Comparison of ENCODE assay signal across 18 cellular contexts in the genomic region with DNA sequence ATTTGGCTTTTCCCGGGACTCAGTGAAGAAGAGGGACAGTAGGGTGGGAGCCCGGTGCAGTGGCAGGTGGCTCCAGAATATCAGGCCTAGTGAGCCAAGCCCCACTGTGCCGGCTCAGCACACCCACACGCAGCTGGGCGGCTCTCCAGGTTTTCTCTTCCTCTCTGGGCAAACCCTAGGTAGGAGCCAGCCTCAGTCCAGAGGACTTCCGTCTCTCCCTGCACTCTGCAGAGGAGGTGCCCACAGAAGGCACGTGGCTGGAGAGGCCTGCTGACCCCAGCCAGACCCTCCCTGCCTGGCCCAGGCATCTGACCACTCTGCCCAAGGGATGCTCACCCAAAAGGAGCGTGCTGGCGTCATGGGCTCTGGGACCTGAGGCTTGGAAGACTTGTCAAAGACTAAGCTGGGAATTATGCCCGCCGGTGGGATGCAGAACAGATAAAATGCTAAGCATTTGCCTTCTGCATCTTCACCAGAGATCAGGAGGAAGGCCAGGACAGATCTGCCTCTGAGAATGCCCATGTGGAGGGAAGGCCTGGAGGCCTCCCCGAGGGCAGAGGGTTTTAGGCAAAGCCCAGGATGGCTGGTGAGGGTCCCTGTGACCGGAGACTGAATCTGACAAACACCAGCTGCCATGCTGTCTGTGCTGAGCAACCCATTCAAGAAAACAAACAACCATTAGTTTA. TPM values are rescaled to one million over a fixed set of nuclear protein-coding genes. Genes with fewer than 3 reads are reported as not detected.
"Had no signal": no experiment of that assay in that cellular context is flagged by ENCODE, and none has a peak within 500 bp of the region (broad histone marks: within the 10 kb centered on the region; RNA-seq: fewer than 3 reads in every experiment).

No MANE protein-coding gene starts in this region.

- H3K36me3 Mint-ChIP-seq: activated naive CD4-positive, alpha-beta T cell treated with anti-CD3 and anti-CD28 coated beads, Interleukin-2, amount 50 U/mL, for 24 hours; stimulated activated effector memory CD8-positive, alpha-beta T cell treated with anti-CD3 and anti-CD28 coated beads, Interleukin-12 subunit alpha, Interleukin-12 subunit beta, amount 100 ng/mL, for 72 hours had no signal

- H3K27ac Mint-ChIP-seq: activated naive CD4-positive, alpha-beta T cell treated with anti-CD3 and anti-CD28 coated beads, Interleukin-2, amount 50 U/mL, for 24 hours; effector memory CD8-positive, alpha-beta T cell; stimulated activated effector memory CD8-positive, alpha-beta T cell treated with anti-CD3 and anti-CD28 coated beads, Interleukin-12 subunit alpha, Interleukin-12 subunit beta, amount 100 ng/mL, for 72 hours had no signal

- ATAC-seq: effector memory CD8-positive, alpha-beta T cell; stimulated activated effector memory CD8-positive, alpha-beta T cell treated with anti-CD3 and anti-CD28 coated beads, Interleukin-12 subunit alpha, Interleukin-12 subunit beta, amount 100 ng/mL, for 72 hours had no signal

- H3K4me3 ChIP-seq: transverse colon had no signal

- H3K27me3 Mint-ChIP-seq: activated naive CD4-positive, alpha-beta T cell treated with anti-CD3 and anti-CD28 coated beads, Interleukin-2, amount 50 U/mL, for 24 hours; effector memory CD8-positive, alpha-beta T cell had no signal

- H3K9me3 Mint-ChIP-seq: activated naive CD4-positive, alpha-beta T cell treated with anti-CD3 and anti-CD28 coated beads, Interleukin-2, amount 50 U/mL, for 24 hours; effector memory CD8-positive, alpha-beta T cell; neural crest cell; stimulated activated effector memory CD8-positive, alpha-beta T cell treated with anti-CD3 and anti-CD28 coated beads, Interleukin-12 subunit alpha, Interleukin-12 subunit beta, amount 100 ng/mL, for 72 hours had no signal

- H3K27ac ChIP-seq: transverse colon had no signal

- H3K27me3 ChIP-seq: transverse colon had no signal

- H3K9me3 ChIP-seq: transverse colon had no signal

- H3K4me3 Mint-ChIP-seq: activated naive CD4-positive, alpha-beta T cell treated with anti-CD3 and anti-CD28 coated beads, Interleukin-2, amount 50 U/mL, for 24 hours; effector memory CD8-positive, alpha-beta T cell; neural crest cell; stimulated activated effector memory CD8-positive, alpha-beta T cell treated with anti-CD3 and anti-CD28 coated beads, Interleukin-12 subunit alpha, Interleukin-12 subunit beta, amount 100 ng/mL, for 72 hours had no signal

- DNase-seq: activated CD4-positive, alpha-beta T cell treated with anti-CD3 and anti-CD28 coated beads, Interleukin-2, amount 50 U/mL, for 1 hour; activated CD4-positive, CD25-positive, alpha-beta regulatory T cell; activated effector memory CD4-positive, alpha-beta T cell treated with Interleukin-2 at 50 U/mL for 16 hours; activated T-cell treated with anti-CD3 and anti-CD28 coated beads, Interleukin-2, amount 50 U/mL, for 1 hour; cortex of kidney; effector memory CD8-positive, alpha-beta T cell; erythroblast; kidney glomerular epithelial cell; right cardiac atrium; small intestine; T-helper 2 cell; transverse colon had no signal

- H3K4me1 ChIP-seq: transverse colon had no signal

- H3K4me1 Mint-ChIP-seq: activated naive CD4-positive, alpha-beta T cell treated with anti-CD3 and anti-CD28 coated beads, Interleukin-2, amount 50 U/mL, for 24 hours; neural crest cell; stimulated activated effector memory CD8-positive, alpha-beta T cell treated with anti-CD3 and anti-CD28 coated beads, Interleukin-12 subunit alpha, Interleukin-12 subunit beta, amount 100 ng/mL, for 72 hours had no signal

- H3K36me3 ChIP-seq: transverse colon had no signal

RNA-seq across cellular contexts. Expression of gene TCERG1L, which starts 40.2 kb away (rescaled TPM):
- total RNA-seq: glomerular endothelial cell, liver, myocyte, right cardiac atrium had no signal
- polyA plus RNA-seq: liver, right cardiac atrium had no signal
